ENCODE assay signal across 19 cellular contexts in genomic region chr3:25469609-25470008, GRCh38. TPM values are rescaled to one million over a fixed set of nuclear protein-coding genes. Genes with fewer than 3 reads are reported as not detected.
DNase-seq lines count a peak whose midpoint lies in the region; TF ChIP-seq lines count a peak whose summit lies in the region.
"Had no signal": no experiment of that assay in that cellular context is flagged by ENCODE, and none has a peak within 500 bp of the region (broad histone marks: within the 10 kb centered on the region; RNA-seq: fewer than 3 reads in every experiment).

No MANE protein-coding gene starts in this region.

- H3K9me3 Mint-ChIP-seq in osteocyte (ENCODE audit: unreplicated experiment): no peaks in the 10 kb centered on the region
- H3K9me3 Mint-ChIP-seq: stimulated activated naive B cell treated with anti-CD40 and anti-IgM and Interleukin-4, amounts not matched to agents 10 μg/mL and 1 μg/mL and 100 μg/mL, for 72 hours had no signal

- intact Hi-C loops in left ventricle myocardium inferior (cut with micrococcal nuclease): no loop called here

- no peak for TF ChIP-seq POLR2A in tibial nerve (IDR thresholded peaks at IDR 0.05)

- no peaks in the 10 kb centered on the region for H3K27me3 Mint-ChIP-seq in osteocyte (ENCODE audit: unreplicated experiment)
- H3K27me3 Mint-ChIP-seq: CD8-positive, alpha-beta memory T cell; stimulated activated naive B cell treated with anti-CD40 and anti-IgM and Interleukin-4, amounts not matched to agents 10 μg/mL and 1 μg/mL and 100 μg/mL, for 72 hours had no signal

- TF ChIP-seq CTCF in left ventricle myocardium inferior (IDR thresholded peaks at IDR 0.05; ENCODE audit: borderline replicate concordance) (no peak), osteocyte (IDR thresholded peaks at IDR 0.05) (no peak), tibial nerve (IDR thresholded peaks at IDR 0.05) (no peak)

- DNase-seq in left ventricle myocardium inferior (peak; percentile 41), osteocyte (ENCODE audit: extremely low spot score, unreplicated experiment) (no peak), tibial nerve (ENCODE audit: low spot score in 2 of 2) (peak in 1 of 2 donors; percentile 45), KG1 (lab: John Stamatoyannopoulos, UW) (no peak), NCI-H2029 treated with DMSO at 0.1 percent for 48 hours (lab: John Stamatoyannopoulos, UW) (no peak)
- no peak for DNase-seq in activated T-cell treated with anti-CD3 and anti-CD28 coated beads, Interleukin-2, amount 50 U/mL, for 48 hours
- DNase-seq: activated CD4-positive, alpha-beta T cell treated with anti-CD3 and anti-CD28 coated beads for 4 hours; activated naive CD4-positive, alpha-beta T cell treated with Interleukin-2 at 50 U/mL for 16 hours; CD8-positive, alpha-beta memory T cell; DND-41; NCI-H1092; NCI-H774; PC-3; stimulated activated naive B cell treated with anti-CD40 and anti-IgM and Interleukin-4, amounts not matched to agents 10 μg/mL and 1 μg/mL and 100 μg/mL, for 72 hours; T1000 had no signal

- no peak overlapping the region for H3K4me3 Mint-ChIP-seq in osteocyte (ENCODE audit: unreplicated experiment)
- H3K4me3 Mint-ChIP-seq: CD8-positive, alpha-beta memory T cell; stimulated activated naive B cell treated with anti-CD40 and anti-IgM and Interleukin-4, amounts not matched to agents 10 μg/mL and 1 μg/mL and 100 μg/mL, for 72 hours had no signal

- WGBS in tibial nerve, 2 donors: 44 to 63% methylated on average over 2 of the region's 2 CpGs

- H3K36me3 ChIP-seq in left ventricle myocardium inferior (no peaks in the 10 kb centered on the region), tibial nerve (no peaks in the 10 kb centered on the region)

- H3K4me1 Mint-ChIP-seq in osteocyte (ENCODE audit: unreplicated experiment): peaks cover 77% of the 10 kb centered on the region

- no peaks in the 10 kb centered on the region for H3K36me3 Mint-ChIP-seq in osteocyte (ENCODE audit: unreplicated experiment)
- H3K36me3 Mint-ChIP-seq: CD8-positive, alpha-beta memory T cell; stimulated activated naive B cell treated with anti-CD40 and anti-IgM and Interleukin-4, amounts not matched to agents 10 μg/mL and 1 μg/mL and 100 μg/mL, for 72 hours had no signal

- H3K27ac Mint-ChIP-seq in osteocyte (ENCODE audit: unreplicated experiment): peak overlapping the region; percentile 96
- H3K27ac Mint-ChIP-seq: CD8-positive, alpha-beta memory T cell; stimulated activated naive B cell treated with anti-CD40 and anti-IgM and Interleukin-4, amounts not matched to agents 10 μg/mL and 1 μg/mL and 100 μg/mL, for 72 hours had no signal

- TF ChIP-seq EP300 in tibial nerve (IDR thresholded peaks at IDR 0.05): no peak

- H3K4me3 ChIP-seq in left ventricle myocardium inferior: peak overlapping the region; percentile 20
- H3K4me3 ChIP-seq in tibial nerve: no peak overlapping the region
- H3K4me3 ChIP-seq: body of pancreas, mucosa of descending colon had no signal

- H3K27me3 ChIP-seq in left ventricle myocardium inferior (ENCODE audit: low read depth) (no peaks in the 10 kb centered on the region), tibial nerve (no peaks in the 10 kb centered on the region)
- H3K27me3 ChIP-seq: body of pancreas had no signal

- no peaks in the 10 kb centered on the region for H3K9me3 ChIP-seq in left ventricle myocardium inferior (replicated peaks)
- H3K9me3 ChIP-seq in tibial nerve: no peaks in the 10 kb centered on the region
- H3K9me3 ChIP-seq: body of pancreas, mucosa of descending colon had no signal

- H3K4me1 ChIP-seq in left ventricle myocardium inferior (peaks cover 81% of the 10 kb centered on the region), tibial nerve (peaks cover 0 to 79% (median 50%) of the 10 kb centered on the region in 4 donors)

- H3K27ac ChIP-seq in angular gyrus (ENCODE audit: low read depth, low read length) (peak overlapping the region; percentile 85), left ventricle myocardium inferior (replicated peaks) (no peak overlapping the region), tibial nerve (peak overlapping the region in 3 of 4 donors; percentile 66 to 82 (median 79))
- H3K27ac ChIP-seq: KMS-11 had no signal

RNA-seq across cellular contexts. Expression of gene RARB, which starts 41.5 kb away (rescaled TPM):
- total RNA-seq in left ventricle myocardium inferior: 15.6 TPM
- 4.8 and 5.0 TPM in 2 replicates for total RNA-seq in osteocyte
- 10 to 100 TPM in 3 of 4 donors, 1 to 10 TPM in 1; 9.3 to 22.6 (median 15.1) TPM for total RNA-seq in tibial nerve
- total RNA-seq: CD8-positive, alpha-beta memory T cell; PC-3 had no signal
